Comparison of ENCODE assay signal across 8 cellular contexts in the genomic region with DNA sequence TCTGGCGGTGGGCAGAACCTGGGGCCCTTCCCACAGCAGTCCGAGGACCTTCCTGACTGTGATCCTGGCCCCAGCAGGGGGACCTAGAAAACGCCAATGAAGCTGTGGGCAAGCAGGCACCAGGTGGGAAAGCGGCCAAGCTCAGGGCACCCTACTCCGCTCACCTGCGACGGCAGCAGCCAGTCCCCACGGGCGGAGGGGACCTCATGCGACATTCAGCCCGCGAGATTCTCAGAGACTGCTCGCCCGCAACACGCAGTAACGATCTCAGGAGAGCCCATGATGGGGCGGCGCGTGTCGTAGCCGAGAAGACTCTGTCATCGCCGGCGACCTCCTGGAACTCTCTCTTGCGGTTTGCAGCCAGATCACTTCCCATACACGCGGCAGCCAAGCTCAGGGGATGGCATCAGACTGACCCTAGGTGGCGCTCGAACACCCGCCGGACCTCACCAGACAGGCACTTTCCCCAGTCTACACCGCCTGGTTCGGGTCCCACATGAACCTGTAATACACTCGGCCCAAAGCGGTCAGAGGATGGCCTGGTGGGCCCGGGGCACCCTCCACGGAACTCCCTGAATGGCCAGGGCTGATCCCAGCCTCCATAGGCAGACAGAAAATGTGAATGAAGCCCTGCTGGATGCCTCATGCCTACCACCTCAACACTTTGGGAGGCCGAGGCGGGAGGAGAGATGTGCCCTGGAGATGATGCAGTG. TPM values are rescaled to one million over a fixed set of nuclear protein-coding genes. Genes with fewer than 3 reads are reported as not detected.
DNase-seq lines count a peak whose midpoint lies in the region; ATAC-seq lines count a peak whose summit lies in the region.

No MANE protein-coding gene starts in this region.

- peak overlapping the region; percentile 47 to 57 for H3K9ac ChIP-seq in stomach smooth muscle (ENCODE audit: low read length in 2 of 2)

- no peak for ATAC-seq in HG03520 (IDR thresholded peaks at IDR 0.05; ENCODE audit: unreplicated experiment)

- H3K27me3 ChIP-seq in stomach smooth muscle (ENCODE audit: control insufficient read depth in 1 of 2, insufficient read depth in 2 of 2, low read length in 2 of 2) = no peaks in the 10 kb centered on the region

- no peak overlapping the region for H3K27ac ChIP-seq in stomach smooth muscle (ENCODE audit: low read length)

- peaks cover 7% of the 10 kb centered on the region for H3K4me1 ChIP-seq in stomach smooth muscle (ENCODE audit: control insufficient read depth, insufficient read depth, low read length)

- no peaks in the 10 kb centered on the region for H3K9me3 ChIP-seq in stomach smooth muscle (ENCODE audit: control insufficient read depth in 2 of 2, low read length in 2 of 2)

- peak overlapping the region; percentile 71 to 72 for H3K4me3 ChIP-seq in stomach smooth muscle (ENCODE audit: low read length in 2 of 2)

- DNase-seq in EL (peak; percentile 86), HUDEP-2 (lab: John Stamatoyannopoulos, UW; ENCODE audit: unreplicated experiment in 76 of 76) (peak in 67 of 76 experiments; percentile 25 to 86 (median 68)), RPMI7951 (ENCODE audit: low read depth) (peak; percentile 79), activated gamma-delta T cell (lab: John Stamatoyannopoulos, UW) (peak; percentile 49), germinal center (ENCODE audit: low spot score) (peak; percentile 86), non-pigmented ciliary epithelial cell (ENCODE audit: low read depth) (peak; percentile 55)

- H3K36me3 ChIP-seq in stomach smooth muscle (ENCODE audit: control insufficient read depth in 2 of 2, insufficient read depth in 2 of 2, low read length in 2 of 2) = no peaks in the 10 kb centered on the region

RNA-seq across cellular contexts. Expression of a gene that starts 26.5 kb away (rescaled TPM):
- 22.6 and 25.2 TPM in 2 replicates for total RNA-seq in RPMI7951 (2014; rRNA removed; shearing (Covaris generic))

RNA-seq across cellular contexts. Expression of a gene that starts 26.6 kb away (rescaled TPM):
- total RNA-seq in RPMI7951 (2014; rRNA removed; shearing (Covaris generic)) = 10.2 and 14.6 TPM in 2 replicates

RNA-seq across cellular contexts. Expression of a gene that starts 29.3 kb away (rescaled TPM):
- 9.6 and 10.8 TPM in 2 replicates for total RNA-seq in RPMI7951 (2014; rRNA removed; shearing (Covaris generic))

RNA-seq across cellular contexts. Expression of a gene that starts 29.4 kb away (rescaled TPM):
- 4.7 and 4.9 TPM in 2 replicates for total RNA-seq in RPMI7951 (2014; rRNA removed; shearing (Covaris generic))

RNA-seq across cellular contexts. Expression of a gene that starts 41.6 kb away (rescaled TPM):
- 95.2 and 109 TPM in 2 replicates for total RNA-seq in RPMI7951 (2014; rRNA removed; shearing (Covaris generic))
